In genomic region chr14:32201816-32202467, GRCh38 we compare ENCODE assay signal across 8 cellular contexts. TPM values are rescaled to one million over a fixed set of nuclear protein-coding genes. Genes with fewer than 3 reads are reported as not detected.
DNase-seq lines count a peak whose midpoint lies in the region; ATAC-seq and TF ChIP-seq lines count a peak whose summit lies in the region.

Gene RNU6-7 (plus strand): TSS chr14:32202045.

- peaks cover 4% of the 10 kb centered on the region for H3K27me3 Mint-ChIP-seq in activated naive CD8-positive, alpha-beta T cell treated with anti-CD3 and anti-CD28 coated beads, Interleukin-2, amount 10 ng/mL, durations not matched to agents 7 days and 5 days

- no peak for TF ChIP-seq CTCF in right atrium auricular region (IDR thresholded peaks at IDR 0.05)

- H3K4me3 Mint-ChIP-seq in activated naive CD8-positive, alpha-beta T cell treated with anti-CD3 and anti-CD28 coated beads, Interleukin-2, amount 10 ng/mL, durations not matched to agents 7 days and 5 days: peak within 1 kb of the TSS; percentile 90

- peaks cover 38% of the 10 kb centered on the region for H3K4me1 Mint-ChIP-seq in activated naive CD8-positive, alpha-beta T cell treated with anti-CD3 and anti-CD28 coated beads, Interleukin-2, amount 10 ng/mL, durations not matched to agents 7 days and 5 days

- no peaks in the 10 kb centered on the region for H3K36me3 ChIP-seq in right atrium auricular region

- H3K4me1 ChIP-seq in right atrium auricular region: peaks cover 0 to 12% of the 10 kb centered on the region in 2 donors

- DNase-seq in NCI-H1092 treated with DMSO at 0.1 percent for 48 hours (lab: John Stamatoyannopoulos, UW) (peak; percentile 63), NCI-H1092 (lab: John Stamatoyannopoulos, UW) (no peak), NCI-H82 (lab: John Stamatoyannopoulos, UW) (peak; percentile 76), right atrium auricular region (ENCODE audit: low spot score) (no peak), sciatic nerve (ENCODE audit: low spot score) (no peak)
- DNase-seq in activated naive CD8-positive, alpha-beta T cell treated with anti-CD3 and anti-CD28 coated beads, Interleukin-2, amount 10 ng/mL, durations not matched to agents 7 days and 5 days: peak; percentile 51

- peak within 1 kb of the TSS; percentile 59 to 66 for H3K4me3 ChIP-seq in right atrium auricular region

- no peaks in the 10 kb centered on the region for H3K9me3 ChIP-seq in right atrium auricular region

- H3K27me3 ChIP-seq in right atrium auricular region: no peaks in the 10 kb centered on the region

- no peak for TF ChIP-seq POLR2A in GM18505 (IDR thresholded peaks at IDR 0.05; ENCODE audit: borderline replicate concordance, extremely low read depth, insufficient read depth, insufficient read length)

- no peaks in the 10 kb centered on the region for H3K9me3 Mint-ChIP-seq in activated naive CD8-positive, alpha-beta T cell treated with anti-CD3 and anti-CD28 coated beads, Interleukin-2, amount 10 ng/mL, durations not matched to agents 7 days and 5 days

- H3K27ac ChIP-seq in right atrium auricular region: peak within 1 kb of the TSS; percentile 88 to 94

- no peak for ATAC-seq in activated naive CD8-positive, alpha-beta T cell treated with anti-CD3 and anti-CD28 coated beads, Interleukin-2, amount 10 ng/mL, durations not matched to agents 7 days and 5 days (ENCODE audit: low read depth)
- peak; percentile 45 for ATAC-seq in sciatic nerve
- no peak for ATAC-seq in GM18505 (IDR thresholded peaks at IDR 0.05; ENCODE audit: unreplicated experiment)
- ATAC-seq in GM19455 (IDR thresholded peaks at IDR 0.05; ENCODE audit: unreplicated experiment): no peak

- POLR2A ChIA-PET in activated naive CD8-positive, alpha-beta T cell treated with anti-CD3 and anti-CD28 coated beads, Interleukin-2, amount 10 ng/mL, durations not matched to agents 7 days and 5 days (lab: Charles Lee): interaction anchor here (1.4 to 1.5 kb wide), 2 partner anchors 123 to 126 kb away, joined by 3 to 4 read pairs; no protein-coding TSS in a partner anchor

- peaks cover 1% of the 10 kb centered on the region for H3K36me3 Mint-ChIP-seq in activated naive CD8-positive, alpha-beta T cell treated with anti-CD3 and anti-CD28 coated beads, Interleukin-2, amount 10 ng/mL, durations not matched to agents 7 days and 5 days

- H3K27ac Mint-ChIP-seq in activated naive CD8-positive, alpha-beta T cell treated with anti-CD3 and anti-CD28 coated beads, Interleukin-2, amount 10 ng/mL, durations not matched to agents 7 days and 5 days: peak within 1 kb of the TSS; percentile 99

- intact Hi-C loops in sciatic nerve (cut with DNase I): no loop called here

RNA-seq across cellular contexts. Expression of gene RNU6-7, which starts in this region (rescaled TPM):
- not detected for total RNA-seq in activated naive CD8-positive, alpha-beta T cell treated with anti-CD3 and anti-CD28 coated beads, Interleukin-2, amount 10 ng/mL, durations not matched to agents 7 days and 5 days
- total RNA-seq in right atrium auricular region: not detected
- total RNA-seq in sciatic nerve: not detected

Comparison
In these comparisons a context has a peak if more than half of its experiments do, and no peak if none do; other contexts are left out.
1. DNase-seq: peak in NCI-H1092 treated with DMSO at 0.1 percent for 48 hours (single experiment) and NCI-H82 (single experiment); none in NCI-H1092 (single experiment), right atrium auricular region (single experiment) and sciatic nerve (single experiment).
2. Peak in DNase-seq in activated naive CD8-positive, alpha-beta T cell treated with anti-CD3 and anti-CD28 coated beads, Interleukin-2, amount 10 ng/mL, durations not matched to agents 7 days and 5 days; RNA of the gene not detected or under 1 TPM.
3. Peak in ATAC-seq in sciatic nerve; RNA of the gene not detected or under 1 TPM.